In the genomic region with DNA sequence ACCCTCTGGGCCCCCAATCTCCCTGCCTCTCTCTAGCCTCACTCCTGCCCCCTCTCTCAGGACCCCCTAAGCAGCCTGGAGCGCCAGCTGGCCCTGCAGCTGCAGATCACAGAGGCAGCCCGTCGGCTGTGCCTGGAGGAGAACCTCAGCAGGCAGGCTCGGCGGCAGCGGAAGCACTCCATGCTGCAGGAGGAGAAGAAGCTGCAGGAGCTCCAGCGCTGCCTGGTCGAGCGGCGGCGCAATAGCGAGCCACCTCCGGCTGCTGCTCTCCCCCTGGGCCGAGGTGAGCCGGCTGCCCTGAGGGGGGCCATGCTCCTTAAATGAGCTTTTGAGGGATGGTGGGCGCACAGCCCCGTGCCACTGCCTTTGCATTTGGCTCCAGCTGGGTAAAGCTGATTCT, we compare ENCODE assay signal across 28 cellular contexts. TPM values are rescaled to one million over a fixed set of nuclear protein-coding genes. Genes with fewer than 3 reads are reported as not detected.
"Had no signal": no experiment of that assay in that cellular context is flagged by ENCODE, and none has a peak within 500 bp of the region (broad histone marks: within the 10 kb centered on the region; RNA-seq: fewer than 3 reads in every experiment).

No MANE protein-coding gene starts in this region.

- H3K27ac ChIP-seq: breast epithelium, dorsolateral prefrontal cortex, gastrocnemius medialis, pancreas, thoracic aorta, upper lobe of left lung had no signal

- DNase-seq: activated CD4-positive, alpha-beta T cell treated with anti-CD3 and anti-CD28 coated beads for 36 hours; activated CD4-positive, alpha-beta T cell treated with anti-CD3 and anti-CD28 coated beads, Interleukin-2, amount 50 U/mL, for 4 hours; activated CD8-positive, alpha-beta memory T cell treated with anti-CD3 and anti-CD28 coated beads for 24 hours; activated CD8-positive, alpha-beta memory T cell treated with anti-CD3 and anti-CD28 coated beads, Interleukin-2, amount 50 U/mL, for 4 hours; activated naive CD4-positive, alpha-beta T cell treated with anti-CD3 and anti-CD28 coated beads for 36 hours; activated naive CD8-positive, alpha-beta T cell treated with anti-CD3 and anti-CD28 coated beads, Interleukin-2, amount 10 ng/mL, durations not matched to agents 7 days and 5 days; activated T-cell treated with anti-CD3 and anti-CD28 coated beads, Interleukin-2, amount 50 U/mL, for 4 hours; amniotic stem cell; colonic mucosa; dorsolateral prefrontal cortex; esophagus squamous epithelium; gastrocnemius medialis; head of caudate nucleus; hypothalamus; left colon; mesenchymal stem cell; pancreas; stimulated activated CD4-positive, alpha-beta T cell treated with anti-CD3 and anti-CD28 coated beads, Interleukin-4, amount 100 ng/mL, for 1 hour; stimulated activated naive CD4-positive, alpha-beta T cell; T-helper 1 cell had no signal

- H3K9me3 ChIP-seq: breast epithelium, colonic mucosa, esophagus squamous epithelium, gastrocnemius medialis, pancreas, thoracic aorta, upper lobe of left lung had no signal

- H3K4me1 ChIP-seq: breast epithelium, gastrocnemius medialis had no signal

- ATAC-seq: activated CD4-positive, alpha-beta T cell treated with anti-CD3 and anti-CD28 coated beads for 36 hours; activated T-cell treated with anti-CD3 and anti-CD28 coated beads, Interleukin-2, amount 50 U/mL, for 4 hours; gastrocnemius medialis; left colon; pancreas; WTC11 had no signal

- FAIRE-seq: pancreas, TTC549 had no signal

- H3K36me3 ChIP-seq: breast epithelium, gastrocnemius medialis, thoracic aorta, upper lobe of left lung had no signal

- H3K27me3 ChIP-seq: breast epithelium, colonic mucosa, dorsolateral prefrontal cortex, esophagus squamous epithelium, gastrocnemius medialis, pancreas, upper lobe of left lung had no signal

- H3K4me3 ChIP-seq: breast epithelium, colonic mucosa, dorsolateral prefrontal cortex, esophagus squamous epithelium, gastrocnemius medialis, pancreas, thoracic aorta, upper lobe of left lung had no signal

RNA-seq across cellular contexts. Expression of gene INAVA, which starts 6.2 kb away (rescaled TPM):
- total RNA-seq: activated CD4-positive, alpha-beta T cell treated with anti-CD3 and anti-CD28 coated beads for 36 hours; activated naive CD4-positive, alpha-beta T cell treated with anti-CD3 and anti-CD28 coated beads for 36 hours; activated T-helper 2 cell treated with anti-CD3 and anti-CD28 coated beads, Interferon-gamma antibody, Interleukin-2, Interleukin-4, amounts not matched to agents 10 μg/mL and 5 μg/mL and 100 μg/mL, durations not matched to agents 14 hours and 24 hours and 36 hours had no signal

RNA-seq across cellular contexts. Expression of gene GPR25, which starts 28.1 kb away (rescaled TPM):
- total RNA-seq: activated CD4-positive, alpha-beta T cell treated with anti-CD3 and anti-CD28 coated beads for 36 hours; activated naive CD4-positive, alpha-beta T cell treated with anti-CD3 and anti-CD28 coated beads for 36 hours; activated T-helper 2 cell treated with anti-CD3 and anti-CD28 coated beads, Interferon-gamma antibody, Interleukin-2, Interleukin-4, amounts not matched to agents 10 μg/mL and 5 μg/mL and 100 μg/mL, durations not matched to agents 14 hours and 24 hours and 36 hours; lower leg skin; myocyte; thoracic aorta; WTC11 had no signal
- polyA plus RNA-seq: pancreas had no signal
